In the genomic region with DNA sequence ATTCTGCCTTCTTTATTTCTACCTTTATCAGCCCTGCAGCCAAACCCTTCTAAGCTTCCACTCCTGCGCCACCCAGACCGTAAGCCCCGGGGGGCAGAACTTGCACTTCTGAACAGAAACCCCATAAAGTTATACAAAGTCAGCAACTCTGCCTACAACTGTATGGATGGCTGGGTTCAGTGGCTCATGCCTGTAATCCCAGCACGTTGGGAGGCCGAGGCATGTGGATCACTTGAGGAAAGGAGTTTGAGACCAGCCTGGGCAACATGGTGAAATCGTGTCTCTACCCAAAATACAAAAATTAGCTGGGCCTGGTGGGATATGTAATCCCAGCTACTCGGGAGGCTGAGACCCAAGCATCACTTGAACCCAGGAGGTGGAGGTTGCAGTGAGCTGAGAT, we compare ENCODE assay signal across 8 cellular contexts. TPM values are rescaled to one million over a fixed set of nuclear protein-coding genes. Genes with fewer than 3 reads are reported as not detected.
DNase-seq lines count a peak whose midpoint lies in the region; ATAC-seq and TF ChIP-seq lines count a peak whose summit lies in the region.

No MANE protein-coding gene starts in this region.

- peaks cover 32 to 33% of the 10 kb centered on the region in 2 donors for H3K4me1 ChIP-seq in lung (ENCODE audit: control insufficient read depth in 2 of 2, insufficient read depth in 2 of 2, low read length in 2 of 2)

- H3K9me3 ChIP-seq in lung (ENCODE audit: control insufficient read depth in 2 of 2, insufficient read depth in 1 of 2, low read length in 1 of 2): no peaks in the 10 kb centered on the region

- no peaks in the 10 kb centered on the region for H3K9me3 Mint-ChIP-seq in activated T-cell treated with anti-CD3 and anti-CD28 coated beads, Interleukin-2, amount 50 U/mL, for 24 hours
- no peaks in the 10 kb centered on the region for H3K9me3 Mint-ChIP-seq in activated naive CD8-positive, alpha-beta T cell treated with anti-CD3 and anti-CD28 coated beads for 36 hours

- H3K4me3 ChIP-seq in lung: no peak overlapping the region

- no peak overlapping the region for H3K4me3 Mint-ChIP-seq in activated T-cell treated with anti-CD3 and anti-CD28 coated beads, Interleukin-2, amount 50 U/mL, for 24 hours
- peak overlapping the region; percentile 7 for H3K4me3 Mint-ChIP-seq in activated naive CD8-positive, alpha-beta T cell treated with anti-CD3 and anti-CD28 coated beads for 36 hours

- no peak for DNase-seq in activated T-cell treated with anti-CD3 and anti-CD28 coated beads, Interleukin-2, amount 50 U/mL, for 24 hours
- DNase-seq in activated T-cell treated with anti-CD3 and anti-CD28 coated beads, Interleukin-2, amount 50 U/mL, for 1 hour: no peak
- no peak for DNase-seq in activated naive CD8-positive, alpha-beta T cell treated with anti-CD3 and anti-CD28 coated beads for 36 hours
- DNase-seq in lung (ENCODE audit: low spot score): no peak
- DNase-seq in D341Med (ENCODE audit: low spot score): no peak
- DNase-seq in dedifferentiated amniotic fluid mesenchymal stem cell (ENCODE audit: extremely low spot score): no peak

- peak overlapping the region; percentile 92 for H3K27ac Mint-ChIP-seq in activated T-cell treated with anti-CD3 and anti-CD28 coated beads, Interleukin-2, amount 50 U/mL, for 24 hours
- peak overlapping the region; percentile 66 for H3K27ac Mint-ChIP-seq in activated naive CD8-positive, alpha-beta T cell treated with anti-CD3 and anti-CD28 coated beads for 36 hours

- no peaks in the 10 kb centered on the region for H3K27me3 ChIP-seq in lung (ENCODE audit: control insufficient read depth, insufficient read depth)

- H3K27ac ChIP-seq in lung (ENCODE audit: low read depth in 1 of 2, low read length in 1 of 2) (peak overlapping the region; percentile 20 to 41), temporal lobe (ENCODE audit: low read depth, low read length) (peak overlapping the region; percentile 87)

- no peak for TF ChIP-seq CTCF in lung (IDR thresholded peaks at IDR 0.05; ENCODE audit: control extremely low read depth, extremely low read depth)

- peaks cover 94% of the 10 kb centered on the region for H3K4me1 Mint-ChIP-seq in activated T-cell treated with anti-CD3 and anti-CD28 coated beads, Interleukin-2, amount 50 U/mL, for 24 hours (ENCODE audit: low read depth)
- H3K4me1 Mint-ChIP-seq in activated naive CD8-positive, alpha-beta T cell treated with anti-CD3 and anti-CD28 coated beads for 36 hours: peaks cover 81% of the 10 kb centered on the region

- no peaks in the 10 kb centered on the region for H3K27me3 Mint-ChIP-seq in activated T-cell treated with anti-CD3 and anti-CD28 coated beads, Interleukin-2, amount 50 U/mL, for 24 hours
- no peaks in the 10 kb centered on the region for H3K27me3 Mint-ChIP-seq in activated naive CD8-positive, alpha-beta T cell treated with anti-CD3 and anti-CD28 coated beads for 36 hours

- H3K36me3 Mint-ChIP-seq in activated T-cell treated with anti-CD3 and anti-CD28 coated beads, Interleukin-2, amount 50 U/mL, for 24 hours (ENCODE audit: low read depth): peaks cover 73% of the 10 kb centered on the region
- H3K36me3 Mint-ChIP-seq in activated naive CD8-positive, alpha-beta T cell treated with anti-CD3 and anti-CD28 coated beads for 36 hours: peaks cover 28% of the 10 kb centered on the region

- WGBS in lung, 2 donors: 53 to 73% methylated on average over 7 of the region's 7 CpGs

- ATAC-seq in lung (ENCODE audit: insufficient read depth, low FRiP score) (no peak), GM21529 (IDR thresholded peaks at IDR 0.05; ENCODE audit: unreplicated experiment) (no peak)

- no peaks in the 10 kb centered on the region for H3K36me3 ChIP-seq in lung (ENCODE audit: control insufficient read depth in 2 of 2, insufficient read depth in 2 of 2, low read length in 2 of 2)

RNA-seq across cellular contexts. Expression of a gene that starts 10.4 kb away (rescaled TPM):
- 100 to 1,000 TPM in 1 of 2 experiments, 10 to 100 TPM in 1; 94.0 to 109 TPM for total RNA-seq in activated naive CD8-positive, alpha-beta T cell treated with anti-CD3 and anti-CD28 coated beads for 36 hours
- total RNA-seq in lung: 10 to 100 TPM; 60.4 to 67.7 TPM
- polyA plus RNA-seq in lung: 10 to 100 TPM; 33.6 to 49.4 TPM
- total RNA-seq in temporal lobe: 31.0 TPM

RNA-seq across cellular contexts. Expression of a gene that starts 53.5 kb away (rescaled TPM):
- 1 to 10 TPM; 1.9 to 2.6 TPM for total RNA-seq in activated naive CD8-positive, alpha-beta T cell treated with anti-CD3 and anti-CD28 coated beads for 36 hours
- total RNA-seq in lung (100 to 1,000 TPM; 333 to 360 TPM), temporal lobe (5.7 TPM)
- 100 to 1,000 TPM in 1 of 2 donors, 10 to 100 TPM in 1; 90.2 to 113 TPM for polyA plus RNA-seq in lung

Comparison
In these comparisons a context has a peak if more than half of its experiments do, and no peak if none do; other contexts are left out.
1. RNA of a gene that starts 53.5 kb away (total RNA-seq): 333 to 360 TPM in lung; 5.7 TPM in temporal lobe (single experiment) and 1.9 to 2.6 TPM in activated naive CD8-positive, alpha-beta T cell treated with anti-CD3 and anti-CD28 coated beads for 36 hours; every median in the first group is over 10 times any median in the second.